8 cellular contexts compared by ENCODE assay signal in genomic region chr17:73308017-73308823, GRCh38. TPM values are rescaled to one million over a fixed set of nuclear protein-coding genes. Genes with fewer than 3 reads are reported as not detected.
DNase-seq lines count a peak whose midpoint lies in the region; ATAC-seq, FAIRE-seq and TF ChIP-seq lines count a peak whose summit lies in the region.

No MANE protein-coding gene starts in this region.

- H2BK12ac ChIP-seq in H1 (ENCODE audit: low read depth, low read length) = no peak overlapping the region

- H3K23me2 ChIP-seq in H1 (ENCODE audit: low read depth, low read length) = peaks cover 16% of the 10 kb centered on the region; the same call in 1 of the 2 replicates

- H3K4me3 ChIP-seq in ACC112 (ENCODE audit: low read depth, low read length) (peak overlapping the region; percentile 64), H1 (ENCODE audit: extremely low read depth in 1 of 4, insufficient read depth in 2 of 4, low read depth in 3 of 4, low read length in 4 of 4) (no peak overlapping the region), mucosa of rectum (ENCODE audit: low read length in 2 of 2) (peak overlapping the region; percentile 57 to 70)

- H3K27ac ChIP-seq in ACC112 (ENCODE audit: low read depth, low read length) = peak overlapping the region; percentile 76
- H3K27ac ChIP-seq in H1 (ENCODE audit: low read depth, low read length) = no peak overlapping the region
- peak overlapping the region; percentile 99 to 100 for H3K27ac ChIP-seq in mucosa of rectum (ENCODE audit: low read depth in 2 of 2, low read length in 2 of 2)

- H3K9me3 ChIP-seq in H1 (ENCODE audit: insufficient read depth in 2 of 2, low read depth in 1 of 2, low read length in 1 of 2) (no peaks in the 10 kb centered on the region), mucosa of rectum (ENCODE audit: control insufficient read depth in 2 of 2, low read length in 2 of 2) (no peaks in the 10 kb centered on the region)

- H3K23ac ChIP-seq in H1 (ENCODE audit: insufficient read length) = no peak overlapping the region

- H3K4me1 ChIP-seq in ACC112 (ENCODE audit: control insufficient read depth, insufficient read depth, low read length, unreplicated experiment) = peaks cover 60% of the 10 kb centered on the region
- peaks cover 10 to 35% (median 29%) of the 10 kb centered on the region in 4 experiments for H3K4me1 ChIP-seq in H1 (replicated peaks in 1 of 4; ENCODE audit: control insufficient read depth in 3 of 4, insufficient read depth in 4 of 4, low read length in 3 of 4)
- H3K4me1 ChIP-seq in mucosa of rectum (ENCODE audit: control insufficient read depth in 2 of 2, insufficient read depth in 2 of 2, low read length in 2 of 2) = peaks cover 49 to 53% of the 10 kb centered on the region in 2 donors

- H3K27me3 ChIP-seq in ACC112 (ENCODE audit: insufficient read depth, low read length) (no peaks in the 10 kb centered on the region), H1 (replicated peaks in 1 of 4; ENCODE audit: control insufficient read depth in 3 of 4, extremely low read depth in 1 of 4, insufficient read depth in 3 of 4, low read length in 3 of 4) (peaks cover 0 to 6% (median 2%) of the 10 kb centered on the region in 4 experiments; a peak in 2 of 7 replicates), mucosa of rectum (ENCODE audit: control insufficient read depth in 2 of 2, insufficient read depth in 2 of 2, low read length in 2 of 2) (no peaks in the 10 kb centered on the region)

- peak overlapping the region; percentile 26; the same call in 1 of the 2 replicates for H4K8ac ChIP-seq in H1 (ENCODE audit: extremely low read depth, insufficient read depth, low read length)

- WGBS in H1 (ENCODE audit: extremely low coverage in 1 of 2, insufficient coverage in 1 of 2, insufficient read length in 1 of 2, insufficient replicate concordance in 2 of 2, low coverage in 1 of 2, low lambda C conversion rate in 2 of 2, missing lambda C conversion rate in 1 of 2), 2 experiments = 84% methylated on average over 23 of the region's 23 CpGs; no CpG with 5 or more reads in 1 of the 2 experiments

- H2BK15ac ChIP-seq in H1 (ENCODE audit: low read length) = no peak overlapping the region

- no peak overlapping the region for H2BK120ac ChIP-seq in H1 (replicated peaks; ENCODE audit: low read depth, low read length)

- CTCF ChIA-PET in H1 (lab: Charles Lee; ENCODE audit: partially characterized antibody) = interaction anchor here (0.8 to 8.5 kb wide), 11 partner anchors 9 to 80 kb away, joined by 3 to 53 read pairs (median 18); partner anchors contain the start of gene CPSF4L

- peaks cover 0 to 2% of the 10 kb centered on the region in 2 experiments for H4K20me1 ChIP-seq in H1 (replicated peaks in 1 of 2; ENCODE audit: control insufficient read depth in 1 of 2, insufficient read depth in 2 of 2, low read length in 2 of 2)

- H2AFZ ChIP-seq in ACC112 (ENCODE audit: low read length, unreplicated experiment) (peak overlapping the region; percentile 28), H1 (ENCODE audit: low read length) (no peak overlapping the region)

- H4K5ac ChIP-seq in H1 (ENCODE audit: insufficient read length, low read depth, low read length) = no peak overlapping the region

- no peak overlapping the region for H3K9ac ChIP-seq in H1 (replicated peaks in 1 of 4; ENCODE audit: extremely low read depth in 1 of 4, low read depth in 3 of 4, low read length in 3 of 4)
- H3K9ac ChIP-seq in mucosa of rectum (ENCODE audit: low read depth in 1 of 2, low read length in 2 of 2) = peak overlapping the region; percentile 75 to 83

- no peak for TF ChIP-seq RAD21 in H1 (IDR thresholded peaks at IDR 0.05 in 1 of 2, conservative IDR thresholded peaks at IDR 0.05 in 1 of 2; ENCODE audit: low read depth in 2 of 2, low read length in 2 of 2)

- POLR2A ChIA-PET in H1 (lab: Charles Lee; ENCODE audit: partially characterized antibody) = interaction anchor here (1.1 kb wide), 1 partner anchor 33 kb away, joined by 3 read pairs; no protein-coding TSS in a partner anchor

- H3K36me3 ChIP-seq in ACC112 (ENCODE audit: insufficient read depth, low read length) (no peaks in the 10 kb centered on the region), H1 (ENCODE audit: control insufficient read depth in 2 of 4, insufficient read depth in 4 of 4, low read length in 3 of 4) (no peaks in the 10 kb centered on the region), mucosa of rectum (ENCODE audit: control insufficient read depth in 2 of 2, insufficient read depth in 2 of 2, low read length in 2 of 2) (no peaks in the 10 kb centered on the region)

- no peaks in the 10 kb centered on the region; the same call in none of the 2 replicates for H3K79me1 ChIP-seq in H1 (ENCODE audit: low read depth, low read length)

- no peak overlapping the region for H2AK5ac ChIP-seq in H1 (ENCODE audit: low read depth, low read length)

- H2BK20ac ChIP-seq in H1 (ENCODE audit: low read length) = no peak overlapping the region

- H3K56ac ChIP-seq in H1 (replicated peaks; ENCODE audit: insufficient read length, low read depth, low read length) = no peak overlapping the region

- no peak for FAIRE-seq in H1 (lab: Jason Lieb, UNC)

- no peak overlapping the region for H4K91ac ChIP-seq in H1 (replicated peaks; ENCODE audit: insufficient read length, low read length)

- H3K14ac ChIP-seq in H1 (ENCODE audit: insufficient read length) = no peak overlapping the region

- no peak for TF ChIP-seq EP300 in H1 (IDR thresholded peaks at IDR 0.05; ENCODE audit: borderline replicate concordance in 1 of 2, low read depth in 2 of 2, low read length in 2 of 2)

- H3K4me2 ChIP-seq in H1 (ENCODE audit: insufficient read depth in 1 of 2, low read depth in 2 of 2, low read length in 2 of 2) = no peak overlapping the region; a peak in 1 of 4 replicates

- no peak overlapping the region for H3K4ac ChIP-seq in H1 (replicated peaks; ENCODE audit: insufficient read length, low read depth, low read length)

- H2BK5ac ChIP-seq in H1 (ENCODE audit: low read depth, low read length) = no peak overlapping the region

- H3K79me2 ChIP-seq in ACC112 (ENCODE audit: control insufficient read depth, insufficient read depth, low read length, unreplicated experiment) (peaks cover 78% of the 10 kb centered on the region), H1 (ENCODE audit: control insufficient read depth in 1 of 2, insufficient read depth in 2 of 2, low read length in 2 of 2) (peaks cover 0 to 28% of the 10 kb centered on the region in 2 experiments; a peak in 1 of 4 replicates)

- H3K18ac ChIP-seq in H1 (ENCODE audit: extremely low read depth, low read length) = peak overlapping the region; percentile 3

- ATAC-seq in GM18861 (IDR thresholded peaks at IDR 0.05; ENCODE audit: unreplicated experiment) (no peak), HG03139 (IDR thresholded peaks at IDR 0.05; ENCODE audit: unreplicated experiment) (no peak)

- DNase-seq in NCI-H460 (ENCODE audit: extremely low read depth, low read depth) = peak; percentile 88
- DNase-seq in H1 (ENCODE audit: low read depth in 1 of 2, low spot score in 2 of 2) = no peak
- no peak for DNase-seq in NCI-H774 (lab: John Stamatoyannopoulos, UW)
- no peak for DNase-seq in NCI-H1092 treated with DMSO at 0.1 percent for 48 hours (lab: John Stamatoyannopoulos, UW)

- TF ChIP-seq CTCF in H1 (IDR thresholded peaks at IDR 0.05; ENCODE audit: control extremely low read depth in 1 of 3, insufficient read depth in 1 of 3, low read depth in 1 of 3, low read length in 3 of 3) = no peak

- TF ChIP-seq POLR2A in H1 (IDR thresholded peaks at IDR 0.05; ENCODE audit: control extremely low read depth in 1 of 2, low read depth in 2 of 2, low read length in 2 of 2) = no peak

TF ChIP-seq in H1, 55 proteins besides CTCF, POLR2A, EP300 and RAD21 (continues in another document):
- TF ChIP-seq EZH2 (IDR thresholded peaks at IDR 0.05; ENCODE audit: low read depth, low read length, severe bottlenecking) = no peak
- no peak for TF ChIP-seq MAX (IDR thresholded peaks at IDR 0.05)
- no peak for TF ChIP-seq E2F6 (IDR thresholded peaks at IDR 0.05)
- no peak for TF ChIP-seq HDAC2 (IDR thresholded peaks at IDR 0.05; ENCODE audit: borderline replicate concordance in 1 of 2, low read depth in 2 of 2, low read length in 2 of 2)
- no peak for TF ChIP-seq KDM1A (IDR thresholded peaks at IDR 0.05; ENCODE audit: borderline replicate concordance, low read length)
- no peak for TF ChIP-seq TAF1 (IDR thresholded peaks at IDR 0.05; ENCODE audit: low read depth, low read length)

RNA-seq across cellular contexts. Expression of gene CDC42EP4, which starts 3.6 kb away (rescaled TPM):
- 49.3 and 50.9 TPM in 2 replicates for total RNA-seq in NCI-H460 (2014; rRNA removed; shearing (Covaris generic))
- 16.4 and 21.4 TPM in 2 replicates for polyA plus RNA-seq in NCI-H460 (2014; cell fraction: nucleus; rRNA removed)
- total RNA-seq in H1 (2021; fragmentation: NEBNext Ultra II Directional; extraction: Animal tissue kit (Norgen Biotek cat#: 25700)) = 12.6 and 13.1 TPM in 2 replicates
- polyA plus RNA-seq in H1 (2011; rRNA removed) = 8.8 and 13.9 TPM in 2 replicates
- 10.7 TPM for polyA plus RNA-seq in H1 (2011; cell fraction: cytosol; rRNA removed)
- 12.2 TPM for polyA plus RNA-seq in H1 (2011; cell fraction: nucleus; rRNA removed)
- polyA plus RNA-seq in H1 (2012, experiment 1 of 2) = 8.2 to 11.6 TPM (median 10.3 TPM) in 4 replicates
- polyA plus RNA-seq in H1 (2012, experiment 2 of 2) = 11.4 TPM
- polyA plus RNA-seq in H1 (2013, experiment 1 of 2) = 6.2 TPM
- polyA plus RNA-seq in H1 (2013, experiment 2 of 2) = 6.5 TPM
- polyA minus RNA-seq in H1 (2011; rRNA and poly(A)+ RNA removed) = 10.9 and 12.7 TPM in 2 replicates
- polyA minus RNA-seq in H1 (2011; cell fraction: cytosol; rRNA and poly(A)+ RNA removed) = 13.9 TPM
- polyA minus RNA-seq in H1 (2011; cell fraction: nucleus; rRNA and poly(A)+ RNA removed) = 19.5 TPM

RNA-seq across cellular contexts. Expression of gene CPSF4L, which starts 46.5 kb away (rescaled TPM):
- total RNA-seq in NCI-H460 (2014; rRNA removed; shearing (Covaris generic)) = not detected in 2 replicates
- not detected in 2 replicates for polyA plus RNA-seq in NCI-H460 (2014; cell fraction: nucleus; rRNA removed)
- total RNA-seq in H1 (2021; fragmentation: NEBNext Ultra II Directional; extraction: Animal tissue kit (Norgen Biotek cat#: 25700)) = not detected in 2 replicates
- polyA plus RNA-seq in H1 (2011; rRNA removed) = 0.28 TPM in 1 of 2 replicates, not detected in the other
- polyA plus RNA-seq in H1 (2011; cell fraction: cytosol; rRNA removed) = not detected
- polyA plus RNA-seq in H1 (2011; cell fraction: nucleus; rRNA removed) = not detected
- not detected in 4 replicates for polyA plus RNA-seq in H1 (2012, experiment 1 of 2)
- polyA plus RNA-seq in H1 (2012, experiment 2 of 2) = not detected
- polyA plus RNA-seq in H1 (2013, experiment 1 of 2) = not detected
- not detected for polyA plus RNA-seq in H1 (2013, experiment 2 of 2)
- not detected in 2 replicates for polyA minus RNA-seq in H1 (2011; rRNA and poly(A)+ RNA removed)
- not detected for polyA minus RNA-seq in H1 (2011; cell fraction: cytosol; rRNA and poly(A)+ RNA removed)
- not detected for polyA minus RNA-seq in H1 (2011; cell fraction: nucleus; rRNA and poly(A)+ RNA removed)

Comparison
In these comparisons a context has a peak if more than half of its experiments do, and no peak if none do; other contexts are left out.
1. H3K4me3 ChIP-seq: peak in ACC112 (single experiment) and mucosa of rectum (2 of 2); none in H1 (0 of 4).
2. H3K9ac ChIP-seq: peak in mucosa of rectum (2 of 2); none in H1 (0 of 4).